Comparison of ENCODE assay signal across 11 cellular contexts in the genomic region with DNA sequence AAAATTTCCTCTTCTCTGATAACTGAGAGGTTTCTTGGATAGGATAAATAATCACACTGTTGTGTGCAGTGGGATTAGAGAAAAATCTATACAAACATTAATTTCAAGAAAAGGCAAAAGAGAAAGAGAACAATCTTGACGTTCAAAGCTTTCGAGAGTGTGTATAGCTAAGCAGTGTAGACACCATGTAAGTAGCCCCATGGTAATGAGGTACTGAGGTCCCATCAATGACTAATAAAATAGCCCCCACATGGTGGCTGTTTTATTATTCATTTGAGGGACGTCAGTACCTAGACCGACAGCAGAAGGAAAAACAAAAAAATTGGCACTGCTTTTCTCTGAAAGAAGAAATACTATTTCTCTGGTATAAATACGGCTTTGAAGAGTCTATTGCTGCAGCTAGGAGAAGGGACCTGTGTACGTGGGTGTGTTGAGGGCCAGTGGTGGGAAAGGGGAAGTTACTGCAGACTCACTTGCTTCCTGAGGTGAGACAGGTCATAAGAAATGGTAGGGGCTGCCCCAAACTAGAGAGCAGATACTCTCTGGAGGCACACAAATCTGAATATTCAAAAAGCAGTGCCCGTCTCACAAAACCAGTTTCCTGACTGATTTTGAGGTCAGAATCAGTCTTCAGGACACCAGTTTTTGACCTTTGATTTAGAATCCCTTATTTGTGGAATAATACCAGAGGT.
DNase-seq lines count a peak whose midpoint lies in the region; ATAC-seq and TF ChIP-seq lines count a peak whose summit lies in the region.
"Had no signal": no experiment of that assay in that cellular context is flagged by ENCODE, and none has a peak within 500 bp of the region (broad histone marks: within the 10 kb centered on the region; RNA-seq: fewer than 3 reads in every experiment).

No MANE protein-coding gene starts in this region.

- H3K27me3 Mint-ChIP-seq in activated naive CD4-positive, alpha-beta T cell treated with anti-CD3 and anti-CD28 coated beads for 36 hours (ENCODE audit: low read depth), result peaks cover 12% of the 10 kb centered on the region
- H3K27me3 Mint-ChIP-seq in stimulated activated naive B cell treated with anti-CD40 and anti-IgM and Interleukin-4, amounts not matched to agents 10 μg/mL and 1 μg/mL and 100 μg/mL, for 72 hours, result no peaks in the 10 kb centered on the region
- peaks cover 0 to 4% of the 10 kb centered on the region in 2 donors for H3K27me3 Mint-ChIP-seq in natural killer cell (ENCODE audit: low read depth in 2 of 2)

- intact Hi-C loops in activated naive CD4-positive, alpha-beta T cell treated with anti-CD3 and anti-CD28 coated beads for 36 hours (cut with micrococcal nuclease), result loop anchor here (5.0 kb wide), 1 partner anchor 126 kb away; no protein-coding TSS in a partner anchor
- intact Hi-C loops in natural killer cell (cut with micrococcal nuclease), result no loop called here

- no peaks in the 10 kb centered on the region for H3K9me3 Mint-ChIP-seq in activated naive CD4-positive, alpha-beta T cell treated with anti-CD3 and anti-CD28 coated beads for 36 hours
- H3K9me3 Mint-ChIP-seq in stimulated activated naive B cell treated with anti-CD40 and anti-IgM and Interleukin-4, amounts not matched to agents 10 μg/mL and 1 μg/mL and 100 μg/mL, for 72 hours, result no peaks in the 10 kb centered on the region
- no peaks in the 10 kb centered on the region for H3K9me3 Mint-ChIP-seq in natural killer cell

- no peak for TF ChIP-seq CTCF in natural killer cell (IDR thresholded peaks at IDR 0.05)

- DNase-seq in activated naive CD4-positive, alpha-beta T cell treated with anti-CD3 and anti-CD28 coated beads for 36 hours, result peak; percentile 11
- no peak for DNase-seq in activated naive CD4-positive, alpha-beta T cell treated with Interleukin-2 at 50 U/mL for 16 hours
- peak; percentile 76 for DNase-seq in stimulated activated naive B cell treated with anti-CD40 and anti-IgM and Interleukin-4, amounts not matched to agents 10 μg/mL and 1 μg/mL and 100 μg/mL, for 72 hours
- DNase-seq in natural killer cell (no peak), G401 (ENCODE audit: low spot score) (no peak)
- no peak for DNase-seq in effector CD4-positive, alpha-beta T cell
- DNase-seq: activated CD4-positive, alpha-beta T cell treated with anti-CD3 and anti-CD28 coated beads, Interleukin-2, amount 50 U/mL, for 4 hours; MV-4-11 had no signal

- in situ Hi-C loops in G401 (cut with HindIII; ENCODE audit: low sequenced_read_pairs), result no loop called here

- no peak overlapping the region for H3K4me3 Mint-ChIP-seq in activated naive CD4-positive, alpha-beta T cell treated with anti-CD3 and anti-CD28 coated beads for 36 hours
- H3K4me3 Mint-ChIP-seq in stimulated activated naive B cell treated with anti-CD40 and anti-IgM and Interleukin-4, amounts not matched to agents 10 μg/mL and 1 μg/mL and 100 μg/mL, for 72 hours, result peak overlapping the region; percentile 73 to 77
- no peak overlapping the region for H3K4me3 Mint-ChIP-seq in natural killer cell

- CTCF ChIA-PET in activated naive CD4-positive, alpha-beta T cell treated with anti-CD3 and anti-CD28 coated beads for 36 hours (lab: Charles Lee), result no interaction called here

- no peak overlapping the region for H3K27ac Mint-ChIP-seq in activated naive CD4-positive, alpha-beta T cell treated with anti-CD3 and anti-CD28 coated beads for 36 hours
- H3K27ac Mint-ChIP-seq in stimulated activated naive B cell treated with anti-CD40 and anti-IgM and Interleukin-4, amounts not matched to agents 10 μg/mL and 1 μg/mL and 100 μg/mL, for 72 hours, result peak overlapping the region; percentile 88
- H3K27ac Mint-ChIP-seq in natural killer cell, result no peak overlapping the region

- no peaks in the 10 kb centered on the region for H3K36me3 Mint-ChIP-seq in activated naive CD4-positive, alpha-beta T cell treated with anti-CD3 and anti-CD28 coated beads for 36 hours (ENCODE audit: low read depth)
- no peaks in the 10 kb centered on the region for H3K36me3 Mint-ChIP-seq in stimulated activated naive B cell treated with anti-CD40 and anti-IgM and Interleukin-4, amounts not matched to agents 10 μg/mL and 1 μg/mL and 100 μg/mL, for 72 hours
- H3K36me3 Mint-ChIP-seq in natural killer cell, result no peaks in the 10 kb centered on the region

- no peaks in the 10 kb centered on the region for H3K4me1 Mint-ChIP-seq in activated naive CD4-positive, alpha-beta T cell treated with anti-CD3 and anti-CD28 coated beads for 36 hours (ENCODE audit: low read depth)
- H3K4me1 Mint-ChIP-seq in stimulated activated naive B cell treated with anti-CD40 and anti-IgM and Interleukin-4, amounts not matched to agents 10 μg/mL and 1 μg/mL and 100 μg/mL, for 72 hours, result peaks cover 39 to 62% of the 10 kb centered on the region in 2 donors
- no peaks in the 10 kb centered on the region for H3K4me1 Mint-ChIP-seq in natural killer cell

- peak; percentile 97 for ATAC-seq in GM21825 (IDR thresholded peaks at IDR 0.05; ENCODE audit: unreplicated experiment)
- peak; percentile 94 for ATAC-seq in HG03442 (IDR thresholded peaks at IDR 0.05; ENCODE audit: unreplicated experiment)
- ATAC-seq in stimulated activated naive B cell treated with anti-CD40 and anti-IgM and Interleukin-4, amounts not matched to agents 10 μg/mL and 1 μg/mL and 100 μg/mL, for 72 hours (replicated peaks), result peak; percentile 96
- ATAC-seq in natural killer cell, result no peak
- ATAC-seq: gastroesophageal sphincter had no signal

Comparison
In these comparisons a context has a peak if more than half of its experiments do, and no peak if none do; other contexts are left out.
1. DNase-seq: peak in activated naive CD4-positive, alpha-beta T cell treated with anti-CD3 and anti-CD28 coated beads for 36 hours (single experiment) and stimulated activated naive B cell treated with anti-CD40 and anti-IgM and Interleukin-4, amounts not matched to agents 10 μg/mL and 1 μg/mL and 100 μg/mL, for 72 hours (single experiment); none in activated naive CD4-positive, alpha-beta T cell treated with Interleukin-2 at 50 U/mL for 16 hours (single experiment), natural killer cell (single experiment), G401 (single experiment) and effector CD4-positive, alpha-beta T cell (single experiment).
2. H3K4me3 Mint-ChIP-seq: peak in stimulated activated naive B cell treated with anti-CD40 and anti-IgM and Interleukin-4, amounts not matched to agents 10 μg/mL and 1 μg/mL and 100 μg/mL, for 72 hours (2 of 2); none in activated naive CD4-positive, alpha-beta T cell treated with anti-CD3 and anti-CD28 coated beads for 36 hours (single experiment) and natural killer cell (single experiment).
3. ATAC-seq: peak in GM21825 (single experiment), HG03442 (single experiment) and stimulated activated naive B cell treated with anti-CD40 and anti-IgM and Interleukin-4, amounts not matched to agents 10 μg/mL and 1 μg/mL and 100 μg/mL, for 72 hours (2 of 2); none in natural killer cell (0 of 3).